12 cellular contexts compared by ENCODE assay signal in the genomic region with DNA sequence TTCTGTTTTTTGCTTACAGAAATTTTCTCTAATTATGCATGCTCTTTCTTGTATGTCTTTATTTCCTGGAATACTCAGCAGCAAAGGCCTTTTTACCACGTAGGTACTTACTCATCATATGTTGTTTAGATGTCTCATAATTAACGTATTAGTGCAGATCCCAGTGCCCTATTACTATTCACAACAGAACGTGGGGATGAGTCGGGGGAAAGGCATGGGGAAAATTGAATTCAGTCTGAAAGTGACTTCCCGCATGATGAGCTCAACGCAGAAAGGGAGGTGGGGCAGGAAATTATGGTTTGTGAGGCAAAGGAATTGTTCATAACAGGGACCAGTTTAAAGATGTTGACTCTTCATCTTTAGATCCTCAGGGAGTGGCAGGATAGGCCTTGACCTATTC. TPM values are rescaled to one million over a fixed set of nuclear protein-coding genes. Genes with fewer than 3 reads are reported as not detected.
DNase-seq lines count a peak whose midpoint lies in the region; ATAC-seq and TF ChIP-seq lines count a peak whose summit lies in the region.
"Had no signal": no experiment of that assay in that cellular context is flagged by ENCODE, and none has a peak within 500 bp of the region (broad histone marks: within the 10 kb centered on the region; RNA-seq: fewer than 3 reads in every experiment).

No MANE protein-coding gene starts in this region.

- H3K27me3 ChIP-seq in AG04450 (ENCODE audit: control insufficient read depth, insufficient read depth, low read length) (no peaks in the 10 kb centered on the region), HUES48 (ENCODE audit: control insufficient read depth, insufficient read depth, low read length) (no peaks in the 10 kb centered on the region)
- H3K27me3 ChIP-seq: BLaER1, ovary had no signal

- TF ChIP-seq CTCF in AG04450 (IDR thresholded peaks at IDR 0.05; ENCODE audit: low read depth, low read length) (no peak), astrocyte of the cerebellum (IDR thresholded peaks at IDR 0.05; ENCODE audit: low read depth, low read length, missing control alignments) (no peak)
- TF ChIP-seq CTCF in activated CD8-positive, alpha-beta T cell treated with anti-CD3 and anti-CD28 coated beads for 36 hours (IDR thresholded peaks at IDR 0.05): no peak

- no peak overlapping the region for H3K4me3 Mint-ChIP-seq in activated CD8-positive, alpha-beta T cell treated with anti-CD3 and anti-CD28 coated beads for 36 hours

- in situ Hi-C loops in astrocyte of the cerebellum (cut with HindIII; ENCODE audit: low sequenced_read_pairs): no loop called here

- H3K4me3 ChIP-seq in AG04450 (ENCODE audit: low read depth, low read length): no peak overlapping the region
- H3K4me3 ChIP-seq in HUES48 (ENCODE audit: low read depth, low read length): no peak overlapping the region; the same call in 1 of the 2 replicates
- no peak overlapping the region for H3K4me3 ChIP-seq in astrocyte of the cerebellum (ENCODE audit: low read depth, low read length)
- H3K4me3 ChIP-seq: BLaER1, ovary had no signal

- DNase-seq in AG04450 (ENCODE audit: low read depth, low spot score) (peak; percentile 89), astrocyte of the cerebellum (ENCODE audit: low read depth) (peak; percentile 65), islet precursor cell (peak; percentile 81), GF-D8 (lab: John Stamatoyannopoulos, UW) (no peak), NCI-H2107 (lab: John Stamatoyannopoulos, UW) (no peak), NCI-H1092 treated with DMSO at 0.1 percent for 48 hours (lab: John Stamatoyannopoulos, UW) (no peak)
- DNase-seq in activated CD8-positive, alpha-beta T cell treated with anti-CD3 and anti-CD28 coated beads for 36 hours: no peak
- DNase-seq: activated CD8-positive, alpha-beta memory T cell treated with anti-CD3 and anti-CD28 coated beads for 24 hours; ovary; Right ventricle myocardium superior had no signal

- no peaks in the 10 kb centered on the region for H3K9me3 Mint-ChIP-seq in activated CD8-positive, alpha-beta T cell treated with anti-CD3 and anti-CD28 coated beads for 36 hours

- POLR2A ChIA-PET in AG04450 (lab: Yijun Ruan, JAX): interaction anchor here (0.6 kb wide), 1 partner anchor 139 kb away, joined by 3 read pairs; no protein-coding TSS in a partner anchor
- POLR2A ChIA-PET in activated CD8-positive, alpha-beta T cell treated with anti-CD3 and anti-CD28 coated beads for 36 hours (lab: Charles Lee): no interaction called here

- H3K36me3 Mint-ChIP-seq in activated CD8-positive, alpha-beta T cell treated with anti-CD3 and anti-CD28 coated beads for 36 hours (ENCODE audit: low read depth): no peaks in the 10 kb centered on the region

- no peak overlapping the region for H3K9ac ChIP-seq in HUES48 (ENCODE audit: low read depth, low read length)
- H3K9ac ChIP-seq: BLaER1 had no signal

- H3K27ac Mint-ChIP-seq in activated CD8-positive, alpha-beta T cell treated with anti-CD3 and anti-CD28 coated beads for 36 hours: no peak overlapping the region

- H3K4me1 ChIP-seq in HUES48 (ENCODE audit: control insufficient read depth, insufficient read depth, low read length): peaks cover 7% of the 10 kb centered on the region; the same call in 1 of the 2 replicates

- peak overlapping the region; percentile 85 for H3K27ac ChIP-seq in AG04450 (ENCODE audit: low read depth, low read length)
- H3K27ac ChIP-seq in HUES48 (ENCODE audit: low read depth, low read length): peak overlapping the region; percentile 12
- H3K27ac ChIP-seq: BLaER1, ovary had no signal

- intact Hi-C loops in activated CD8-positive, alpha-beta T cell treated with anti-CD3 and anti-CD28 coated beads for 36 hours (cut with micrococcal nuclease): no loop called here

- H3K4me1 Mint-ChIP-seq in activated CD8-positive, alpha-beta T cell treated with anti-CD3 and anti-CD28 coated beads for 36 hours (ENCODE audit: low read depth): no peaks in the 10 kb centered on the region

- H3K27me3 Mint-ChIP-seq in activated CD8-positive, alpha-beta T cell treated with anti-CD3 and anti-CD28 coated beads for 36 hours: peaks cover 3% of the 10 kb centered on the region

- H3K9me3 ChIP-seq in AG04450 (ENCODE audit: control insufficient read depth, insufficient read depth, low read length): no peaks in the 10 kb centered on the region
- H3K9me3 ChIP-seq in HUES48 (ENCODE audit: control insufficient read depth, insufficient read depth, low read length): no peaks in the 10 kb centered on the region
- H3K9me3 ChIP-seq: BLaER1, ovary had no signal

- ATAC-seq in activated CD8-positive, alpha-beta T cell treated with anti-CD3 and anti-CD28 coated beads for 36 hours: no peak

- CTCF ChIA-PET in AG04450 (lab: Charles Lee): interaction anchor here (7.8 kb wide), 1 partner anchor 25 kb away, joined by 62 read pairs; no protein-coding TSS in a partner anchor
- CTCF ChIA-PET in activated CD8-positive, alpha-beta T cell treated with anti-CD3 and anti-CD28 coated beads for 36 hours (lab: Charles Lee): no interaction called here

- H3K36me3 ChIP-seq in HUES48 (ENCODE audit: control insufficient read depth, insufficient read depth, low read length): no peaks in the 10 kb centered on the region
- H3K36me3 ChIP-seq: BLaER1, ovary had no signal

RNA-seq across cellular contexts. Expression of gene TMPRSS11D, which starts 1.9 kb away (rescaled TPM):
- not detected in 2 replicates for polyA plus RNA-seq in AG04450 (2011; rRNA removed)
- not detected in 2 replicates for polyA minus RNA-seq in AG04450 (2011; rRNA and poly(A)+ RNA removed)
- not detected for total RNA-seq in activated CD8-positive, alpha-beta T cell treated with anti-CD3 and anti-CD28 coated beads for 36 hours
- total RNA-seq: ovary, Right ventricle myocardium superior had no signal
- polyA plus RNA-seq: ovary had no signal

Comparison
In these comparisons a context has a peak if more than half of its experiments do, and no peak if none do; other contexts are left out.
1. DNase-seq: peak in AG04450 (single experiment), astrocyte of the cerebellum (single experiment) and islet precursor cell (single experiment); none in GF-D8 (single experiment), activated CD8-positive, alpha-beta T cell treated with anti-CD3 and anti-CD28 coated beads for 36 hours (single experiment), NCI-H2107 (single experiment) and NCI-H1092 treated with DMSO at 0.1 percent for 48 hours (single experiment).